ENCODE assay signal across 22 cellular contexts in the genomic region with DNA sequence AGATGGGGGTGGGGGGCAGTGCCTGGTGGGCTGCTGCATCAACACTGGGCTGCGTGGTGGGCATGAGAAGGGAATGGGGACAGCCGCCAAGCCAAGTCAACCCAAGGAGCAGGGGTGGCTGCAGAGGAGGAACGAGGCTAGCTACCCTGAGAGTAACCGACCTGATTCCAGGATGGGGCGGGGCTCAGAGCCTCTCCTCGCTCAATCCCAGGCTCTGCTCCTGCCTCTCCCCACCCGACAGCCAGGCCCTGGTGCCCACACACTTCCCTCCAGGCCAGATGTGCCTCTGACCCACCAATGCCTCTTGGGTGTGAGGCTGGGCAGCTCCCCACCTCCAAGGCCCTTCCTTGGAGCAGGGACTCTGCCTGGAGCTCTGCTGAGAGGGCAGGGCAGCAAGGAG. TPM values are rescaled to one million over a fixed set of nuclear protein-coding genes. Genes with fewer than 3 reads are reported as not detected.
DNase-seq lines count a peak whose midpoint lies in the region; ATAC-seq and TF ChIP-seq lines count a peak whose summit lies in the region.
"Had no signal": no experiment of that assay in that cellular context is flagged by ENCODE, and none has a peak within 500 bp of the region (broad histone marks: within the 10 kb centered on the region; RNA-seq: fewer than 3 reads in every experiment).

No MANE protein-coding gene starts in this region.

- TF ChIP-seq CTCF in WI38 (IDR thresholded peaks at IDR 0.05; ENCODE audit: low read depth, low read length) (no peak), body of pancreas (IDR thresholded peaks at IDR 0.05) (no peak)

- no peak for DNase-seq in activated CD4-positive, alpha-beta T cell treated with anti-CD3 and anti-CD28 coated beads, Interleukin-2, amount 10 ng/mL, durations not matched to agents 24 days and 14 days
- no peak for DNase-seq in activated CD4-positive, alpha-beta T cell treated with anti-CD3 and anti-CD28 coated beads for 48 hours
- DNase-seq in activated CD8-positive, alpha-beta memory T cell treated with anti-CD3 and anti-CD28 coated beads, Interleukin-2, amount 50 U/mL, for 4 hours = no peak
- no peak for DNase-seq in body of pancreas
- no peak for DNase-seq in left lobe of liver (ENCODE audit: low spot score)
- DNase-seq: BE2C; Caco-2; CD4-positive, alpha-beta T cell; DMS153; NCI-H1092; NCI-H1436 treated with DMSO at 0.1 percent for 48 hours; NCI-H2029; NCI-H345; NCI-H524 treated with DMSO at 0.1 percent for 48 hours; PC-3; RPMI8226; SIG-M5 had no signal

- H3K4me1 Mint-ChIP-seq in activated CD4-positive, alpha-beta T cell treated with anti-CD3 and anti-CD28 coated beads, Interleukin-2, amount 10 ng/mL, durations not matched to agents 24 days and 14 days = peaks cover 23% of the 10 kb centered on the region

- TF ChIP-seq POLR2A in body of pancreas (IDR thresholded peaks at IDR 0.05) = no peak

- H3K9me3 ChIP-seq in muscle layer of colon (ENCODE audit: low read length) (no peaks in the 10 kb centered on the region), body of pancreas (no peaks in the 10 kb centered on the region)
- H3K9me3 ChIP-seq: BE2C, Caco-2 had no signal

- no peak overlapping the region for H3K9ac ChIP-seq in muscle layer of colon (ENCODE audit: low read length)

- peaks cover 26% of the 10 kb centered on the region for H3K27me3 Mint-ChIP-seq in activated CD4-positive, alpha-beta T cell treated with anti-CD3 and anti-CD28 coated beads, Interleukin-2, amount 10 ng/mL, durations not matched to agents 24 days and 14 days

- no peak overlapping the region for H3K27ac Mint-ChIP-seq in activated CD4-positive, alpha-beta T cell treated with anti-CD3 and anti-CD28 coated beads, Interleukin-2, amount 10 ng/mL, durations not matched to agents 24 days and 14 days
- H3K27ac Mint-ChIP-seq: CD4-positive, alpha-beta T cell; GM23338 had no signal

- intact Hi-C loops in activated CD4-positive, alpha-beta T cell treated with anti-CD3 and anti-CD28 coated beads, Interleukin-2, amount 10 ng/mL, durations not matched to agents 24 days and 14 days (cut with micrococcal nuclease) = loop anchor here (10.0 kb wide), 1 partner anchor 101 kb away; no protein-coding TSS in a partner anchor
- intact Hi-C loops in body of pancreas (cut with DNase I) = no loop called here

- peak overlapping the region; percentile 59 for H3K4me3 ChIP-seq in WI38 (ENCODE audit: low read depth, low read length)
- peak overlapping the region in 1 of 2 donors; percentile 72 for H3K4me3 ChIP-seq in muscle layer of colon (ENCODE audit: low read depth in 1 of 2, low read length in 2 of 2)
- H3K4me3 ChIP-seq in body of pancreas = no peak overlapping the region

- 61% methylated on average over 7 of the region's 7 CpGs; no CpG with 5 or more reads in 1 of the 2 donors for WGBS in body of pancreas, 2 donors

- H3K27me3 ChIP-seq in muscle layer of colon (ENCODE audit: control insufficient read depth in 1 of 2, insufficient read depth in 2 of 2, low read length in 2 of 2) (peaks cover 3 to 21% of the 10 kb centered on the region in 2 donors), body of pancreas (peaks cover 0 to 45% of the 10 kb centered on the region in 2 donors)

- H3K4me3 Mint-ChIP-seq in activated CD4-positive, alpha-beta T cell treated with anti-CD3 and anti-CD28 coated beads, Interleukin-2, amount 10 ng/mL, durations not matched to agents 24 days and 14 days = peak overlapping the region; percentile 84
- H3K4me3 Mint-ChIP-seq: GM23338 had no signal

- peaks cover 26% of the 10 kb centered on the region for H3K36me3 ChIP-seq in muscle layer of colon (ENCODE audit: insufficient read depth, low read length)
- no peaks in the 10 kb centered on the region for H3K36me3 ChIP-seq in body of pancreas (replicated peaks in 1 of 2; ENCODE audit: insufficient read depth in 1 of 2, low read depth in 2 of 2)
- H3K36me3 ChIP-seq: BE2C had no signal

- no peaks in the 10 kb centered on the region for H3K9me3 Mint-ChIP-seq in activated CD4-positive, alpha-beta T cell treated with anti-CD3 and anti-CD28 coated beads, Interleukin-2, amount 10 ng/mL, durations not matched to agents 24 days and 14 days
- H3K9me3 Mint-ChIP-seq: CD4-positive, alpha-beta T cell; GM23338 had no signal

- H3K27ac ChIP-seq in muscle layer of colon (ENCODE audit: low read depth, low read length) (peak overlapping the region; percentile 79), body of pancreas (no peak overlapping the region)
- H3K27ac ChIP-seq: HL-60 had no signal

- H3K36me3 Mint-ChIP-seq in activated CD4-positive, alpha-beta T cell treated with anti-CD3 and anti-CD28 coated beads, Interleukin-2, amount 10 ng/mL, durations not matched to agents 24 days and 14 days (ENCODE audit: low read depth) = peaks cover 15% of the 10 kb centered on the region

- ATAC-seq in body of pancreas (no peak), left lobe of liver (no peak)
- ATAC-seq: GM23338 had no signal

- H3K4me1 ChIP-seq in muscle layer of colon (ENCODE audit: insufficient read depth, low read length) = peaks cover 26% of the 10 kb centered on the region
- peaks cover 42% of the 10 kb centered on the region for H3K4me1 ChIP-seq in body of pancreas
- H3K4me1 ChIP-seq: BE2C had no signal

RNA-seq across cellular contexts. Expression of a gene that starts 2.7 kb away (rescaled TPM):
- 30.4 and 31.6 TPM in 2 replicates for total RNA-seq in activated CD4-positive, alpha-beta T cell treated with anti-CD3 and anti-CD28 coated beads, Interleukin-2, amount 10 ng/mL, durations not matched to agents 24 days and 14 days
- total RNA-seq in body of pancreas (under 1 TPM in 1 of 2 donors, not detected in 1; 0.26 TPM), left lobe of liver (0.25 TPM)
- total RNA-seq: MCF 10A had no signal

RNA-seq across cellular contexts. Expression of a gene that starts 58.7 kb away (rescaled TPM):
- total RNA-seq in activated CD4-positive, alpha-beta T cell treated with anti-CD3 and anti-CD28 coated beads, Interleukin-2, amount 10 ng/mL, durations not matched to agents 24 days and 14 days = 16.3 and 16.4 TPM in 2 replicates
- 10 to 100 TPM in 1 of 2 donors, 1 to 10 TPM in 1; 8.3 to 17.5 TPM for total RNA-seq in body of pancreas
- total RNA-seq in left lobe of liver = 15.6 TPM

Comparison
In these comparisons a context has a peak if more than half of its experiments do, and no peak if none do; other contexts are left out.
1. RNA of a gene that starts 2.7 kb away (total RNA-seq): 30.4 to 31.6 TPM in activated CD4-positive, alpha-beta T cell treated with anti-CD3 and anti-CD28 coated beads, Interleukin-2, amount 10 ng/mL, durations not matched to agents 24 days and 14 days; 0.26 TPM in body of pancreas and 0.25 TPM in left lobe of liver (single experiment); every median in the first group is over 10 times any median in the second.